ENCODE assay signal across 8 cellular contexts in the genomic region with DNA sequence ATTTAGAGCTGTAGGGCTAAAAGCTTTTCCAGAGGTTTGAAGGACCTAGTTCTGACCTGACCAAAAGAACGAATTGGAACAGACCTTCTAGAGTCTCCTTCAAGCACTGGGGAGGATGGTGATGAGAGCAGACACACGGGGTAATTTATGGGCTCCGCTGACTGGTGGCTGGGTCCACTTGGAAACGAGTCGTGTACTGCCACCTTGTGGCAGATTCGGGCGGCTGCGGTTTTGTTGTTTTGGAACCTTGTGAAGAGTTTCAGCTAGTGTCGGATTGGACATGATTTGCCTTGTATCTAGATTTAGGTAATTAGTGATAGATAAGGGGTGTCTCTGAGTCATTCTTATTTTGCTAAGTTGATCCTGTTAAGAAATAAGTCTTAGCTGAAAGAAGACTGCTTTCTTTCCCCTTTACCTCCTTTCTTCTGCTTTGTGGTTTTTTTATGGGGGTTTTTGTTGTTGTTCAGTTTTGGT.
DNase-seq lines count a peak whose midpoint lies in the region; ATAC-seq and TF ChIP-seq lines count a peak whose summit lies in the region.

No MANE protein-coding gene starts in this region.

- H3K36me3 ChIP-seq in Peyer's patch: peaks cover 0 to 14% (median 0%) of the 10 kb centered on the region in 3 donors

- TF ChIP-seq CTCF in Peyer's patch (IDR thresholded peaks at IDR 0.05): peak; percentile 70 to 88 (median 83)

- H3K4me3 ChIP-seq in Peyer's patch: no peak overlapping the region

- peak overlapping the region; percentile 16 to 46 for H3K27ac Mint-ChIP-seq in natural killer cell treated with Interleukin-12 subunit alpha and Interleukin-12 subunit beta and Interleukin-15 and Interleukin-18, amount 100 ng/mL, for 72 hours
- peak overlapping the region; percentile 0 for H3K27ac Mint-ChIP-seq in stimulated activated naive B cell treated with anti-CD40 and anti-IgM and Interleukin-4, amounts not matched to agents 10 μg/mL and 1 μg/mL and 100 μg/mL, for 72 hours

- peaks cover 0 to 37% (median 2%) of the 10 kb centered on the region in 4 donors for H3K4me1 ChIP-seq in Peyer's patch

- peak; percentile 87 to 88 for ATAC-seq in activated T-cell treated with anti-CD3 and anti-CD28 coated beads, Interleukin-2, amount 50 U/mL, for 4 hours
- ATAC-seq in natural killer cell treated with Interleukin-12 subunit alpha and Interleukin-12 subunit beta and Interleukin-15 and Interleukin-18, amount 100 ng/mL, for 72 hours: peak; percentile 53 to 78
- ATAC-seq in stimulated activated naive B cell treated with anti-CD40 and anti-IgM and Interleukin-4, amounts not matched to agents 10 μg/mL and 1 μg/mL and 100 μg/mL, for 72 hours (replicated peaks): peak; percentile 81 to 91
- no peak for ATAC-seq in GM21825 (IDR thresholded peaks at IDR 0.05; ENCODE audit: unreplicated experiment)

- H3K27ac ChIP-seq in Peyer's patch: no peak overlapping the region

- H3K4me3 Mint-ChIP-seq in activated T-cell treated with anti-CD3 and anti-CD28 coated beads, Interleukin-2, amount 50 U/mL, for 4 hours: no peak overlapping the region
- H3K4me3 Mint-ChIP-seq in natural killer cell treated with Interleukin-12 subunit alpha and Interleukin-12 subunit beta and Interleukin-15 and Interleukin-18, amount 100 ng/mL, for 72 hours: no peak overlapping the region
- H3K4me3 Mint-ChIP-seq in stimulated activated naive B cell treated with anti-CD40 and anti-IgM and Interleukin-4, amounts not matched to agents 10 μg/mL and 1 μg/mL and 100 μg/mL, for 72 hours: no peak overlapping the region

- H3K36me3 Mint-ChIP-seq in activated T-cell treated with anti-CD3 and anti-CD28 coated beads, Interleukin-2, amount 50 U/mL, for 4 hours (ENCODE audit: insufficient read depth): peaks cover 15% of the 10 kb centered on the region
- peaks cover 4% of the 10 kb centered on the region for H3K36me3 Mint-ChIP-seq in natural killer cell treated with Interleukin-12 subunit alpha and Interleukin-12 subunit beta and Interleukin-15 and Interleukin-18, amount 100 ng/mL, for 72 hours
- H3K36me3 Mint-ChIP-seq in stimulated activated naive B cell treated with anti-CD40 and anti-IgM and Interleukin-4, amounts not matched to agents 10 μg/mL and 1 μg/mL and 100 μg/mL, for 72 hours: peaks cover 24 to 50% of the 10 kb centered on the region in 2 donors

- H3K27me3 Mint-ChIP-seq in activated T-cell treated with anti-CD3 and anti-CD28 coated beads, Interleukin-2, amount 50 U/mL, for 4 hours (ENCODE audit: low read depth): no peaks in the 10 kb centered on the region
- H3K27me3 Mint-ChIP-seq in natural killer cell treated with Interleukin-12 subunit alpha and Interleukin-12 subunit beta and Interleukin-15 and Interleukin-18, amount 100 ng/mL, for 72 hours: no peaks in the 10 kb centered on the region
- no peaks in the 10 kb centered on the region for H3K27me3 Mint-ChIP-seq in stimulated activated naive B cell treated with anti-CD40 and anti-IgM and Interleukin-4, amounts not matched to agents 10 μg/mL and 1 μg/mL and 100 μg/mL, for 72 hours

- DNase-seq in DMS153 (lab: John Stamatoyannopoulos, UW): peak; percentile 68
- DNase-seq in LHCN-M2 (ENCODE audit: low read depth): peak; percentile 69
- peak; percentile 62 to 92 (median 80) for DNase-seq in Peyer's patch
- DNase-seq in activated T-cell treated with anti-CD3 and anti-CD28 coated beads, Interleukin-2, amount 50 U/mL, for 4 hours: peak; percentile 74
- peak; percentile 74 for DNase-seq in fibroblast of gingiva (ENCODE audit: low read depth)
- DNase-seq in natural killer cell treated with Interleukin-12 subunit alpha and Interleukin-12 subunit beta and Interleukin-15 and Interleukin-18, amount 100 ng/mL, for 72 hours (ENCODE audit: low spot score): peak; percentile 83
- peak; percentile 52 for DNase-seq in stimulated activated naive B cell treated with anti-CD40 and anti-IgM and Interleukin-4, amounts not matched to agents 10 μg/mL and 1 μg/mL and 100 μg/mL, for 72 hours

- H3K27me3 ChIP-seq in Peyer's patch: no peaks in the 10 kb centered on the region

- peaks cover 12% of the 10 kb centered on the region for H3K4me1 Mint-ChIP-seq in activated T-cell treated with anti-CD3 and anti-CD28 coated beads, Interleukin-2, amount 50 U/mL, for 4 hours (ENCODE audit: low read depth)
- peaks cover 14 to 16% of the 10 kb centered on the region in 2 donors for H3K4me1 Mint-ChIP-seq in natural killer cell treated with Interleukin-12 subunit alpha and Interleukin-12 subunit beta and Interleukin-15 and Interleukin-18, amount 100 ng/mL, for 72 hours (ENCODE audit: low read depth in 2 of 2)
- H3K4me1 Mint-ChIP-seq in stimulated activated naive B cell treated with anti-CD40 and anti-IgM and Interleukin-4, amounts not matched to agents 10 μg/mL and 1 μg/mL and 100 μg/mL, for 72 hours: peaks cover 10 to 11% of the 10 kb centered on the region in 2 donors

- H3K9me3 Mint-ChIP-seq in activated T-cell treated with anti-CD3 and anti-CD28 coated beads, Interleukin-2, amount 50 U/mL, for 4 hours: no peaks in the 10 kb centered on the region
- H3K9me3 Mint-ChIP-seq in natural killer cell treated with Interleukin-12 subunit alpha and Interleukin-12 subunit beta and Interleukin-15 and Interleukin-18, amount 100 ng/mL, for 72 hours: no peaks in the 10 kb centered on the region
- H3K9me3 Mint-ChIP-seq in stimulated activated naive B cell treated with anti-CD40 and anti-IgM and Interleukin-4, amounts not matched to agents 10 μg/mL and 1 μg/mL and 100 μg/mL, for 72 hours: no peaks in the 10 kb centered on the region

- no peak for TF ChIP-seq POLR2A in Peyer's patch (IDR thresholded peaks at IDR 0.05)

- H3K9me3 ChIP-seq in Peyer's patch: no peaks in the 10 kb centered on the region
